ENCODE assay signal across 8 cellular contexts in genomic region chr19:5949792-5950305, GRCh38. TPM values are rescaled to one million over a fixed set of nuclear protein-coding genes. Genes with fewer than 3 reads are reported as not detected.
A peak's percentile ranks its signal among the peaks of the same experiment; 100 is the strongest.
DNase-seq lines count a peak whose midpoint lies in the region; ATAC-seq and TF ChIP-seq lines count a peak whose summit lies in the region.

No MANE protein-coding gene starts in this region.

- peak; percentile 67 for ATAC-seq in activated CD8-positive, alpha-beta T cell treated with anti-CD3 and anti-CD28 coated beads for 36 hours
- no peak for ATAC-seq in HG02981 (IDR thresholded peaks at IDR 0.05; ENCODE audit: unreplicated experiment)

- H3K4me3 Mint-ChIP-seq in activated CD8-positive, alpha-beta T cell treated with anti-CD3 and anti-CD28 coated beads for 36 hours = peak overlapping the region; percentile 48

- peaks cover 93% of the 10 kb centered on the region for H3K4me1 Mint-ChIP-seq in activated CD8-positive, alpha-beta T cell treated with anti-CD3 and anti-CD28 coated beads for 36 hours (ENCODE audit: low read depth)

- H3K27me3 Mint-ChIP-seq in activated CD8-positive, alpha-beta T cell treated with anti-CD3 and anti-CD28 coated beads for 36 hours = no peaks in the 10 kb centered on the region

- CTCF ChIA-PET in activated CD8-positive, alpha-beta T cell treated with anti-CD3 and anti-CD28 coated beads for 36 hours (lab: Charles Lee) = interaction anchor here (1.5 to 10.7 kb wide), 6 partner anchors 12 to 146 kb away, joined by 3 to 108 read pairs (median 8); partner anchors contain the start of gene RANBP3

- POLR2A ChIA-PET in activated CD8-positive, alpha-beta T cell treated with anti-CD3 and anti-CD28 coated beads for 36 hours (lab: Charles Lee) = interaction anchor here (1.1 to 1.6 kb wide), 2 partner anchors 15 to 16 kb away, joined by 3 to 5 read pairs; no protein-coding TSS in a partner anchor

- peak overlapping the region; percentile 96 for H3K27ac Mint-ChIP-seq in activated CD8-positive, alpha-beta T cell treated with anti-CD3 and anti-CD28 coated beads for 36 hours

- H3K9me3 Mint-ChIP-seq in activated CD8-positive, alpha-beta T cell treated with anti-CD3 and anti-CD28 coated beads for 36 hours = no peaks in the 10 kb centered on the region

- peaks cover 59% of the 10 kb centered on the region for H3K36me3 Mint-ChIP-seq in activated CD8-positive, alpha-beta T cell treated with anti-CD3 and anti-CD28 coated beads for 36 hours (ENCODE audit: low read depth)

- no peak for TF ChIP-seq CTCF in activated CD8-positive, alpha-beta T cell treated with anti-CD3 and anti-CD28 coated beads for 36 hours (IDR thresholded peaks at IDR 0.05)

- intact Hi-C loops in activated CD8-positive, alpha-beta T cell treated with anti-CD3 and anti-CD28 coated beads for 36 hours (cut with micrococcal nuclease) = no loop called here
- intact Hi-C loops in cardiac septum (cut with DNase I) = no loop called here

- peak; percentile 64 for DNase-seq in NCI-H2107 (lab: John Stamatoyannopoulos, UW)
- peak; percentile 63 for DNase-seq in activated CD8-positive, alpha-beta T cell treated with anti-CD3 and anti-CD28 coated beads for 36 hours
- peak; percentile 79 for DNase-seq in cardiac septum (ENCODE audit: low spot score)
- DNase-seq in stimulated activated naive CD4-positive, alpha-beta T cell (lab: John Stamatoyannopoulos, UW) = peak; percentile 18 to 53 (median 31)
- no peak for DNase-seq in dermis blood vessel endothelial cell
- no peak for DNase-seq in inferior parietal cortex (ENCODE audit: extremely low spot score)
- DNase-seq in NCI-H2227 (lab: John Stamatoyannopoulos, UW; ENCODE audit: unreplicated experiment) = no peak

RNA-seq across cellular contexts. Expression of gene RANBP3, which starts 28.1 kb away (rescaled TPM):
- total RNA-seq in activated CD8-positive, alpha-beta T cell treated with anti-CD3 and anti-CD28 coated beads for 36 hours = 10 to 100 TPM; 74.3 to 87.5 TPM
- total RNA-seq in cardiac septum (49.0 TPM), dermis blood vessel endothelial cell (39.0 and 51.2 TPM in 2 replicates)

RNA-seq across cellular contexts. Expression of gene CAPS, which starts 35.8 kb away (rescaled TPM):
- 1 to 10 TPM; 2.1 to 2.8 TPM for total RNA-seq in activated CD8-positive, alpha-beta T cell treated with anti-CD3 and anti-CD28 coated beads for 36 hours
- total RNA-seq in cardiac septum (2.7 TPM), dermis blood vessel endothelial cell (2.6 and 3.7 TPM in 2 replicates)

RNA-seq across cellular contexts. Expression of gene VMAC, which starts 45.2 kb away (rescaled TPM):
- total RNA-seq in activated CD8-positive, alpha-beta T cell treated with anti-CD3 and anti-CD28 coated beads for 36 hours = 1 to 10 TPM; 1.2 to 2.5 TPM
- total RNA-seq in cardiac septum (2.4 TPM), dermis blood vessel endothelial cell (6.0 and 8.5 TPM in 2 replicates)

RNA-seq across cellular contexts. Expression of gene NDUFA11, which starts 46.3 kb away (rescaled TPM):
- 100 to 1,000 TPM; 233 to 237 TPM for total RNA-seq in activated CD8-positive, alpha-beta T cell treated with anti-CD3 and anti-CD28 coated beads for 36 hours
- 414 TPM for total RNA-seq in cardiac septum
- total RNA-seq in dermis blood vessel endothelial cell = 283 and 366 TPM in 2 replicates

Comparison
In these comparisons a context has a peak if more than half of its experiments do, and no peak if none do; other contexts are left out.
1. DNase-seq: peak in NCI-H2107 (single experiment), activated CD8-positive, alpha-beta T cell treated with anti-CD3 and anti-CD28 coated beads for 36 hours (single experiment), cardiac septum (single experiment) and stimulated activated naive CD4-positive, alpha-beta T cell (6 of 6); none in dermis blood vessel endothelial cell (single experiment), inferior parietal cortex (single experiment) and NCI-H2227 (single experiment).